In the genomic region with DNA sequence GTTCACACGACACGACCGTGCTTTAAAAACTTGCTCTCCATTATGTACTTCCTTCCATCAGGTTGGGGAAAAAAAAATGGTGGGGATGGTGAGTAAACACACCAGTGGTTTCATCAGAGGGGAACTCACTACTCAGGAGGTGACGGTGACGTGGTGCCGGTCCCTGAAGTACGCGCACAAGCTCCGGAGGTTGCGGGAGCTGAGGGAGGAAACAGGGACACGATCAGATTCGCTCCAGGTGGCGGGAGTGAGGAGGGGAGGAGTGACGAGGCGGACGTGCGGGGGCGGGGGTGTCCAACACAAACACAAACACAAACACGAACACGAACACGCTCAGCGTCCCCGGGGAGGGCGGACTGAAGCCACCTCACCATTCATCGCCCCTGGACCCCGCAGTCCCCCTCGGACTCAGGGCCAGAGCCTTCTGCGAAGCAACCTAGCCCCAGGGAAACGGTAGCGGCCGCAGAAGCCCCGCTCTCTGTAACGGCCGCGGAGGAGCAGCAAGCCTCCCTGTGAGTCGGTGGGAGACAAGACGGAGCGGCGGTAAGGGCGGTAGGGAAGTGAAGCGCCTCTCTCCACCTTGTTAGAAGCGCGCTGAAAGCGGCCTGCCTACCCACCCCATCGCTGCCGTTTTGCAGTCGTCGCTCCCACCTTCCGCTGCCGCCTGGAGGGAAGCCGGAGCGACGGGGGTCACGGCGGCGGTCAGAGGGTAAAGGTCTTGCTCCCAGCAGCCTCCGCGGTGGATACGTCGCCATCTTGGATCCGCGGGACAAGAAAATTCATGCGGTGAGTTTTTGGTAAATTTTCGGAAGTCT, we compare ENCODE assay signal across 1 cellular context.
A peak's percentile ranks its signal among the peaks of the same experiment; 100 is the strongest.
TF ChIP-seq lines count a peak whose summit lies in the region.

A gene with protein sequence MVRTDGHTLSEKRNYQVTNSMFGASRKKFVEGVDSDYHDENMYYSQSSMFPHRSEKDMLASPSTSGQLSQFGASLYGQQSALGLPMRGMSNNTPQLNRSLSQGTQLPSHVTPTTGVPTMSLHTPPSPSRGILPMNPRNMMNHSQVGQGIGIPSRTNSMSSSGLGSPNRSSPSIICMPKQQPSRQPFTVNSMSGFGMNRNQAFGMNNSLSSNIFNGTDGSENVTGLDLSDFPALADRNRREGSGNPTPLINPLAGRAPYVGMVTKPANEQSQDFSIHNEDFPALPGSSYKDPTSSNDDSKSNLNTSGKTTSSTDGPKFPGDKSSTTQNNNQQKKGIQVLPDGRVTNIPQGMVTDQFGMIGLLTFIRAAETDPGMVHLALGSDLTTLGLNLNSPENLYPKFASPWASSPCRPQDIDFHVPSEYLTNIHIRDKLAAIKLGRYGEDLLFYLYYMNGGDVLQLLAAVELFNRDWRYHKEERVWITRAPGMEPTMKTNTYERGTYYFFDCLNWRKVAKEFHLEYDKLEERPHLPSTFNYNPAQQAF (plus strand): TSS at position 739 of the 815 bp plus-strand sequence. CDS start 34,794 bp downstream, outside the sequence.

TF ChIP-seq in HCT116, 20 proteins besides CTCF, POLR2A, EP300 and RAD21 (continued from another document):
- TF ChIP-seq ZFX (IDR thresholded peaks at IDR 0.05) (peak; percentile 30; the same call in 1 of the 2 replicates), EGR1 (IDR thresholded peaks at IDR 0.05; ENCODE audit: low read depth) (peak; percentile 97), EZH2 (IDR thresholded peaks at IDR 0.05) (no peak), YY1 (IDR thresholded peaks at IDR 0.05; ENCODE audit: extremely low read depth, insufficient replicate concordance, low read depth, low read length) (peak; percentile 97), TCF7L2 (IDR thresholded peaks at IDR 0.05; ENCODE audit: borderline replicate concordance, extremely low read depth, insufficient read depth, insufficient read length) (peak; percentile 46), SIN3A (IDR thresholded peaks at IDR 0.05; ENCODE audit: low read depth) (peak; percentile 64), CBX3 (IDR thresholded peaks at IDR 0.05; ENCODE audit: low read depth) (peak; percentile 69; the same call in 1 of the 2 replicates), SRF (IDR thresholded peaks at IDR 0.05; ENCODE audit: low read depth) (no peak)
- TF ChIP-seq, protein P1, sequence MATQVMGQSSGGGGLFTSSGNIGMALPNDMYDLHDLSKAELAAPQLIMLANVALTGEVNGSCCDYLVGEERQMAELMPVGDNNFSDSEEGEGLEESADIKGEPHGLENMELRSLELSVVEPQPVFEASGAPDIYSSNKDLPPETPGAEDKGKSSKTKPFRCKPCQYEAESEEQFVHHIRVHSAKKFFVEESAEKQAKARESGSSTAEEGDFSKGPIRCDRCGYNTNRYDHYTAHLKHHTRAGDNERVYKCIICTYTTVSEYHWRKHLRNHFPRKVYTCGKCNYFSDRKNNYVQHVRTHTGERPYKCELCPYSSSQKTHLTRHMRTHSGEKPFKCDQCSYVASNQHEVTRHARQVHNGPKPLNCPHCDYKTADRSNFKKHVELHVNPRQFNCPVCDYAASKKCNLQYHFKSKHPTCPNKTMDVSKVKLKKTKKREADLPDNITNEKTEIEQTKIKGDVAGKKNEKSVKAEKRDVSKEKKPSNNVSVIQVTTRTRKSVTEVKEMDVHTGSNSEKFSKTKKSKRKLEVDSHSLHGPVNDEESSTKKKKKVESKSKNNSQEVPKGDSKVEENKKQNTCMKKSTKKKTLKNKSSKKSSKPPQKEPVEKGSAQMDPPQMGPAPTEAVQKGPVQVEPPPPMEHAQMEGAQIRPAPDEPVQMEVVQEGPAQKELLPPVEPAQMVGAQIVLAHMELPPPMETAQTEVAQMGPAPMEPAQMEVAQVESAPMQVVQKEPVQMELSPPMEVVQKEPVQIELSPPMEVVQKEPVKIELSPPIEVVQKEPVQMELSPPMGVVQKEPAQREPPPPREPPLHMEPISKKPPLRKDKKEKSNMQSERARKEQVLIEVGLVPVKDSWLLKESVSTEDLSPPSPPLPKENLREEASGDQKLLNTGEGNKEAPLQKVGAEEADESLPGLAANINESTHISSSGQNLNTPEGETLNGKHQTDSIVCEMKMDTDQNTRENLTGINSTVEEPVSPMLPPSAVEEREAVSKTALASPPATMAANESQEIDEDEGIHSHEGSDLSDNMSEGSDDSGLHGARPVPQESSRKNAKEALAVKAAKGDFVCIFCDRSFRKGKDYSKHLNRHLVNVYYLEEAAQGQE (IDR thresholded peaks at IDR 0.05; ENCODE audit: low read depth): no peak
- TF ChIP-seq, protein P2, sequence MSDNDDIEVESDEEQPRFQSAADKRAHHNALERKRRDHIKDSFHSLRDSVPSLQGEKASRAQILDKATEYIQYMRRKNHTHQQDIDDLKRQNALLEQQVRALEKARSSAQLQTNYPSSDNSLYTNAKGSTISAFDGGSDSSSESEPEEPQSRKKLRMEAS (IDR thresholded peaks at IDR 0.05): peak; percentile 80
